In genomic region chr3:53944019-53944418, GRCh38 we compare ENCODE assay signal across 13 cellular contexts. TPM values are rescaled to one million over a fixed set of nuclear protein-coding genes. Genes with fewer than 3 reads are reported as not detected.
DNase-seq lines count a peak whose midpoint lies in the region; ATAC-seq and TF ChIP-seq lines count a peak whose summit lies in the region.
"Had no signal": no experiment of that assay in that cellular context is flagged by ENCODE, and none has a peak within 500 bp of the region (broad histone marks: within the 10 kb centered on the region; RNA-seq: fewer than 3 reads in every experiment).

No MANE protein-coding gene starts in this region.

- no peak for ATAC-seq in gastroesophageal sphincter

- TF ChIP-seq POLR2A in gastroesophageal sphincter (IDR thresholded peaks at IDR 0.05) = no peak

- no peak overlapping the region for H3K27ac ChIP-seq in gastroesophageal sphincter
- H3K27ac ChIP-seq: C4-2B had no signal

- DNase-seq in NCI-H345 (lab: John Stamatoyannopoulos, UW) = peak; percentile 32
- DNase-seq in NCI-H345 treated with DMSO at 0.1 percent for 48 hours (lab: John Stamatoyannopoulos, UW; ENCODE audit: unreplicated experiment) = no peak
- peak; percentile 2 for DNase-seq in NCI-H69 (lab: John Stamatoyannopoulos, UW)
- peak; percentile 18 for DNase-seq in fibroblast of pulmonary artery (ENCODE audit: low read depth)
- peak; percentile 53 for DNase-seq in renal cortical epithelial cell (ENCODE audit: low read depth)
- no peak for DNase-seq in effector CD4-positive, alpha-beta T cell
- DNase-seq: BE2C; CD4-positive, alpha-beta memory T cell; DMS153; GF-D8 had no signal

- H3K9me3 ChIP-seq in gastroesophageal sphincter = peaks cover 0 to 23% (median 0%) of the 10 kb centered on the region in 3 donors
- H3K9me3 ChIP-seq: BE2C had no signal

- no peaks in the 10 kb centered on the region for H3K36me3 ChIP-seq in gastroesophageal sphincter
- H3K36me3 ChIP-seq: BE2C, HAP-1 had no signal

- no peak overlapping the region for H3K4me3 ChIP-seq in fibroblast of pulmonary artery (replicated peaks; ENCODE audit: low read depth, low read length)
- no peak overlapping the region for H3K4me3 ChIP-seq in gastroesophageal sphincter
- H3K4me3 ChIP-seq: HAP-1 had no signal

- peaks cover 14% of the 10 kb centered on the region for H3K27me3 ChIP-seq in gastroesophageal sphincter
- H3K27me3 ChIP-seq: BE2C had no signal

- TF ChIP-seq CTCF in fibroblast of pulmonary artery (IDR thresholded peaks at IDR 0.05; ENCODE audit: low read length, missing control alignments) = no peak
- no peak for TF ChIP-seq CTCF in gastroesophageal sphincter (IDR thresholded peaks at IDR 0.05)

- no peaks in the 10 kb centered on the region for H3K4me1 ChIP-seq in gastroesophageal sphincter
- H3K4me1 ChIP-seq: BE2C, HAP-1 had no signal

- TF ChIP-seq EP300 in gastroesophageal sphincter (IDR thresholded peaks at IDR 0.05) = no peak

- WGBS in gastroesophageal sphincter (ENCODE audit: low coverage in 1 of 2), 2 donors = 67 to 72% methylated on average over 2 to 3 of the region's 3 CpGs

RNA-seq across cellular contexts. Expression of gene SELENOK, which starts 52.4 kb away (rescaled TPM):
- total RNA-seq in renal cortical epithelial cell = 17.4 and 32.3 TPM in 2 replicates
- total RNA-seq in gastroesophageal sphincter = 10 to 100 TPM; 42.2 to 76.7 (median 63.4) TPM

Comparison
In these comparisons a context has a peak if more than half of its experiments do, and no peak if none do; other contexts are left out.
1. DNase-seq: peak in NCI-H345 (single experiment), NCI-H69 (single experiment), fibroblast of pulmonary artery (single experiment) and renal cortical epithelial cell (single experiment); none in NCI-H345 treated with DMSO at 0.1 percent for 48 hours (single experiment) and effector CD4-positive, alpha-beta T cell (single experiment).